Comparison of ENCODE assay signal across 18 cellular contexts in the genomic region with DNA sequence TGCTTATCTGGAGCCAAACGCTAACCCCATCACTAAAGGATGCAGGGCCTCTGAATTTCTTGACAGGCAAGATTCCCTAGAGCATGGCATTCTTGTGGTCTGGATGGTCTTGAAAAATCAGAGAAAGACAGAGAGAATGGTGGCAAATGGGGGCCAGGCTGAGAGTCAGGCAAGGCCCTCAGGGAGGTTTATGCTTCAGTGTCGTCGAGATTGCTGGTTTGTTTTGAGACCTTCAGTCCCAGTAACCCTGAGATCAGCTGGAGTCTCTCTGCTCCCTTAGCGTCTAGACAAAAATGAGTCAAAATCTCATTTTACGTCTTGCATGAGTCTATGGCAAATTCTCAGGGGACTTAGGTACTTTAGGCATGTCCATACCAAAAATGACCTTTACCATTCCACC.
DNase-seq lines count a peak whose midpoint lies in the region; ATAC-seq and TF ChIP-seq lines count a peak whose summit lies in the region.
"Had no signal": no experiment of that assay in that cellular context is flagged by ENCODE, and none has a peak within 500 bp of the region (broad histone marks: within the 10 kb centered on the region; RNA-seq: fewer than 3 reads in every experiment).

No MANE protein-coding gene starts in this region.

- H3K27me3 Mint-ChIP-seq in activated T-helper 1 cell treated with anti-CD3 and anti-CD28 coated beads, Interleukin-12 subunit alpha, Interleukin-12 subunit beta, Interleukin-2, Interleukin-4 antibody, amounts not matched to agents 30 ng/mL and 10 ng/mL and 1 ng/mL, durations not matched to agents 14 hours and 24 hours and 36 hours (ENCODE audit: insufficient read depth): no peaks in the 10 kb centered on the region
- H3K27me3 Mint-ChIP-seq in type B pancreatic cell: no peaks in the 10 kb centered on the region

- peaks cover 15% of the 10 kb centered on the region for H3K4me1 Mint-ChIP-seq in activated T-helper 1 cell treated with anti-CD3 and anti-CD28 coated beads, Interleukin-12 subunit alpha, Interleukin-12 subunit beta, Interleukin-2, Interleukin-4 antibody, amounts not matched to agents 30 ng/mL and 10 ng/mL and 1 ng/mL, durations not matched to agents 14 hours and 24 hours and 36 hours (ENCODE audit: low read depth)
- H3K4me1 Mint-ChIP-seq in type B pancreatic cell (ENCODE audit: unreplicated experiment): peaks cover 14% of the 10 kb centered on the region

- no peaks in the 10 kb centered on the region for H3F3A ChIP-seq in GM23248 (ENCODE audit: insufficient read depth)

- peak overlapping the region; percentile 69; the same call in 1 of the 2 replicates for H3K27ac ChIP-seq in GM23248
- H3K27ac ChIP-seq: neural progenitor cell had no signal

- 31 to 44% methylated on average over 5 of the region's 5 CpGs for WGBS in GM23248 (ENCODE audit: low coverage in 1 of 2, low lambda C conversion rate in 2 of 2, missing lambda C conversion rate in 2 of 2), 2 experiments

- H3K4me2 ChIP-seq in GM23248 (ENCODE audit: unreplicated experiment): no peak overlapping the region
- H3K4me2 ChIP-seq: neural progenitor cell had no signal

- intact Hi-C loops in activated T-helper 1 cell treated with anti-CD3 and anti-CD28 coated beads, Interleukin-12 subunit alpha, Interleukin-12 subunit beta, Interleukin-2, Interleukin-4 antibody, amounts not matched to agents 30 ng/mL and 10 ng/mL and 1 ng/mL, durations not matched to agents 14 hours and 24 hours and 36 hours (cut with micrococcal nuclease): loop anchor here (5.0 kb wide), 1 partner anchor 1085 kb away; no protein-coding TSS in a partner anchor
- intact Hi-C loops in sciatic nerve (cut with DNase I): no loop called here

- in situ Hi-C loops in GM23248 (cut with MboI): no loop called here

- H3K9me3 Mint-ChIP-seq in activated T-helper 1 cell treated with anti-CD3 and anti-CD28 coated beads, Interleukin-12 subunit alpha, Interleukin-12 subunit beta, Interleukin-2, Interleukin-4 antibody, amounts not matched to agents 30 ng/mL and 10 ng/mL and 1 ng/mL, durations not matched to agents 14 hours and 24 hours and 36 hours: peaks cover 3% of the 10 kb centered on the region
- H3K9me3 Mint-ChIP-seq in type B pancreatic cell: peaks cover 5% of the 10 kb centered on the region

- H2AFZ ChIP-seq in GM23248: no peak overlapping the region
- H2AFZ ChIP-seq: neural progenitor cell had no signal

- DNase-seq in GM23248 (no peak), fibroblast of pulmonary artery (ENCODE audit: low read depth) (peak; percentile 26), sciatic nerve (ENCODE audit: low spot score) (no peak), type B pancreatic cell (ENCODE audit: extremely low spot score, unreplicated experiment) (no peak), SHP77 (lab: John Stamatoyannopoulos, UW) (no peak), iPS-NIHi11 (ENCODE audit: low spot score) (no peak)
- no peak for DNase-seq in activated T-helper 1 cell treated with anti-CD3 and anti-CD28 coated beads, Interleukin-12 subunit alpha, Interleukin-12 subunit beta, Interleukin-2, Interleukin-4 antibody, amounts not matched to agents 30 ng/mL and 10 ng/mL and 1 ng/mL, durations not matched to agents 14 hours and 24 hours and 36 hours (ENCODE audit: low spot score)
- no peak for DNase-seq in central memory CD4-positive, alpha-beta T cell
- DNase-seq: activated CD8-positive, alpha-beta T cell treated with anti-CD3 and anti-CD28 coated beads, Interleukin-2, amount 10 ng/mL, durations not matched to agents 7 days and 5 days; activated effector memory CD4-positive, alpha-beta T cell treated with anti-CD3 and anti-CD28 coated beads, Interleukin-2, amount 50 U/mL, for 16 hours; GF-D8; GOT3; NCI-H187 treated with DMSO at 0.1 percent for 48 hours; NCI-H524 treated with DMSO at 0.1 percent for 48 hours; sigmoid colon had no signal

- H3K9me3 ChIP-seq in GM23248 (ENCODE audit: low read depth): no peaks in the 10 kb centered on the region
- H3K9me3 ChIP-seq: sigmoid colon had no signal

- H3K27ac Mint-ChIP-seq in activated T-helper 1 cell treated with anti-CD3 and anti-CD28 coated beads, Interleukin-12 subunit alpha, Interleukin-12 subunit beta, Interleukin-2, Interleukin-4 antibody, amounts not matched to agents 30 ng/mL and 10 ng/mL and 1 ng/mL, durations not matched to agents 14 hours and 24 hours and 36 hours: peak overlapping the region; percentile 47
- H3K27ac Mint-ChIP-seq in type B pancreatic cell: no peak overlapping the region
- H3K27ac Mint-ChIP-seq: activated CD8-positive, alpha-beta T cell treated with anti-CD3 and anti-CD28 coated beads, Interleukin-2, amount 10 ng/mL, durations not matched to agents 7 days and 5 days; neural progenitor cell had no signal

- H3K36me3 ChIP-seq in GM23248 (ENCODE audit: low read depth): no peaks in the 10 kb centered on the region
- H3K36me3 ChIP-seq: neural progenitor cell, sigmoid colon had no signal

- H3K79me2 ChIP-seq in GM23248 (ENCODE audit: insufficient read depth): no peaks in the 10 kb centered on the region

- H3K4me3 Mint-ChIP-seq in activated T-helper 1 cell treated with anti-CD3 and anti-CD28 coated beads, Interleukin-12 subunit alpha, Interleukin-12 subunit beta, Interleukin-2, Interleukin-4 antibody, amounts not matched to agents 30 ng/mL and 10 ng/mL and 1 ng/mL, durations not matched to agents 14 hours and 24 hours and 36 hours: no peak overlapping the region
- H3K4me3 Mint-ChIP-seq in type B pancreatic cell: no peak overlapping the region
- H3K4me3 Mint-ChIP-seq: activated CD8-positive, alpha-beta T cell treated with anti-CD3 and anti-CD28 coated beads, Interleukin-2, amount 10 ng/mL, durations not matched to agents 7 days and 5 days; neural progenitor cell had no signal

- ATAC-seq in sciatic nerve: peak; percentile 7
- ATAC-seq: activated CD8-positive, alpha-beta T cell treated with anti-CD3 and anti-CD28 coated beads, Interleukin-2, amount 10 ng/mL, durations not matched to agents 7 days and 5 days; PC-3 had no signal

- no peaks in the 10 kb centered on the region for H3K9me2 ChIP-seq in GM23248 (ENCODE audit: insufficient read depth)

- H3K9ac ChIP-seq in GM23248: no peak overlapping the region
- H3K9ac ChIP-seq: neural progenitor cell had no signal

- 0 out of 2 replicates have a peak, but pooled peaks cover 7% of the 10 kb centered on the region for H3K27me3 ChIP-seq in GM23248 (replicated peaks; ENCODE audit: insufficient read depth)
- H3K27me3 ChIP-seq: neural progenitor cell, sigmoid colon had no signal

- H4K20me1 ChIP-seq in GM23248 (ENCODE audit: insufficient read depth): no peaks in the 10 kb centered on the region

- H3K4me3 ChIP-seq in GM23248: no peak overlapping the region
- H3K4me3 ChIP-seq in fibroblast of pulmonary artery (replicated peaks; ENCODE audit: low read depth, low read length): no peak overlapping the region
- H3K4me3 ChIP-seq: lung, neural progenitor cell, sigmoid colon had no signal

- no peaks in the 10 kb centered on the region for H3K4me1 ChIP-seq in GM23248 (ENCODE audit: insufficient read depth)
- H3K4me1 ChIP-seq: neural progenitor cell had no signal

- H3K36me3 Mint-ChIP-seq in activated T-helper 1 cell treated with anti-CD3 and anti-CD28 coated beads, Interleukin-12 subunit alpha, Interleukin-12 subunit beta, Interleukin-2, Interleukin-4 antibody, amounts not matched to agents 30 ng/mL and 10 ng/mL and 1 ng/mL, durations not matched to agents 14 hours and 24 hours and 36 hours (ENCODE audit: low read depth): no peaks in the 10 kb centered on the region
- H3K36me3 Mint-ChIP-seq in type B pancreatic cell: no peaks in the 10 kb centered on the region
- H3K36me3 Mint-ChIP-seq: neural progenitor cell had no signal

- TF ChIP-seq CTCF in fibroblast of pulmonary artery (IDR thresholded peaks at IDR 0.05; ENCODE audit: low read length, missing control alignments) (no peak), type B pancreatic cell (conservative IDR thresholded peaks at IDR 0.05) (no peak)
